ENCODE assay signal across 1 cellular context in genomic region chr16:69338557-69339288, GRCh38.
TF ChIP-seq lines count a peak whose summit lies in the region.

No MANE protein-coding gene starts in this region.

TF ChIP-seq in K562, 482 proteins besides CTCF, POLR2A, EP300 and RAD21 (continues in another document):
- TF ChIP-seq E2F6 (IDR thresholded peaks at IDR 0.05; ENCODE audit: borderline replicate concordance in 1 of 2, extremely low read depth in 1 of 2, insufficient read depth in 1 of 2, insufficient read length in 1 of 2, low read depth in 1 of 2, low read length in 1 of 2, poor library complexity in 1 of 2, severe bottlenecking in 1 of 2): peak in 1 of 2 experiments; percentile 79
- no peak for TF ChIP-seq STAG1 (CRISPR knock-in tag; IDR thresholded peaks at IDR 0.05; ENCODE audit: borderline replicate concordance)
- no peak for TF ChIP-seq SMAD2 (IDR thresholded peaks at IDR 0.05; ENCODE audit: low read depth, low read length)
- TF ChIP-seq ZNF740 (CRISPR knock-in tag; IDR thresholded peaks at IDR 0.05): no peak
- no peak for TF ChIP-seq ZNF740 (tag; IDR thresholded peaks at IDR 0.05)
- TF ChIP-seq MGA (IDR thresholded peaks at IDR 0.05): no peak; the same call in 1 of the 2 replicates
- no peak for TF ChIP-seq NR2F6 (CRISPR knock-in tag; IDR thresholded peaks at IDR 0.05)
- no peak for TF ChIP-seq HNRNPUL1 (IDR thresholded peaks at IDR 0.05; ENCODE audit: low read length)
- no peak for TF ChIP-seq NRF1 (conservative IDR thresholded peaks at IDR 0.05 in 1 of 2, IDR thresholded peaks at IDR 0.05 in 1 of 2)
- TF ChIP-seq AFF1 (IDR thresholded peaks at IDR 0.05; ENCODE audit: low read depth in 1 of 2, partially characterized antibody in 2 of 2): no peak
- peak; percentile 77 for TF ChIP-seq HMGN3 (IDR thresholded peaks at IDR 0.05; ENCODE audit: borderline replicate concordance, extremely low read depth, insufficient read length, low read depth, low read length)
- peak; percentile 74 for TF ChIP-seq ESRRA (IDR thresholded peaks at IDR 0.05; ENCODE audit: borderline replicate concordance, low read depth)
- TF ChIP-seq TEAD1 (CRISPR knock-in tag; IDR thresholded peaks at IDR 0.05): no peak
- 0 out of 2 replicates have a peak, but pooled peaks have one; percentile 45 for TF ChIP-seq ZNF12 (CRISPR knock-in tag; IDR thresholded peaks at IDR 0.05)
- no peak for TF ChIP-seq KLF1 (tag; IDR thresholded peaks at IDR 0.05)
- TF ChIP-seq USF1 (CRISPR knock-in tag; IDR thresholded peaks at IDR 0.05): 0 out of 2 replicates have a peak, but pooled peaks have one; percentile 3
- TF ChIP-seq E2F5 (CRISPR knock-in tag; IDR thresholded peaks at IDR 0.05): 0 out of 2 replicates have a peak, but pooled peaks have one; percentile 35
- 0 out of 2 replicates have a peak, but pooled peaks have one; percentile 47 for TF ChIP-seq FOXK1 (CRISPR knock-in tag; IDR thresholded peaks at IDR 0.05; ENCODE audit: borderline replicate concordance)
- no peak for TF ChIP-seq TAF15 (IDR thresholded peaks at IDR 0.05; ENCODE audit: low read depth, low read length)
- TF ChIP-seq TBP (optimal IDR thresholded peaks at IDR 0.05; ENCODE audit: low read depth, low read length): no peak
- no peak for TF ChIP-seq SRSF3 (IDR thresholded peaks at IDR 0.05; ENCODE audit: insufficient read depth, low read length)
- TF ChIP-seq MBD1 (CRISPR knock-in tag; IDR thresholded peaks at IDR 0.05): 0 out of 2 replicates have a peak, but pooled peaks have one; percentile 47
- no peak for TF ChIP-seq ZNF609 (CRISPR knock-in tag; IDR thresholded peaks at IDR 0.05; ENCODE audit: borderline replicate concordance)
- TF ChIP-seq CREBBP (IDR thresholded peaks at IDR 0.05; ENCODE audit: low read depth, low read length): no peak
